In genomic region chr13:114130131-114130707, GRCh38 we compare ENCODE assay signal across 9 cellular contexts. TPM values are rescaled to one million over a fixed set of nuclear protein-coding genes. Genes with fewer than 3 reads are reported as not detected.
DNase-seq lines count a peak whose midpoint lies in the region; ATAC-seq and TF ChIP-seq lines count a peak whose summit lies in the region.
"Had no signal": no experiment of that assay in that cellular context is flagged by ENCODE, and none has a peak within 500 bp of the region (broad histone marks: within the 10 kb centered on the region; RNA-seq: fewer than 3 reads in every experiment).

No MANE protein-coding gene starts in this region.

- H3K4me1 ChIP-seq in heart right ventricle = peaks cover 25 to 62% (median 52%) of the 10 kb centered on the region in 9 donors
- H3K4me1 ChIP-seq in body of pancreas = peaks cover 27% of the 10 kb centered on the region
- H3K4me1 ChIP-seq in mucosa of rectum (ENCODE audit: control insufficient read depth in 2 of 2, insufficient read depth in 2 of 2, low read length in 2 of 2) = peaks cover 23 to 44% of the 10 kb centered on the region in 2 donors

- no peak for TF ChIP-seq POLR2A in body of pancreas (IDR thresholded peaks at IDR 0.05)

- no peaks in the 10 kb centered on the region for H3K27me3 ChIP-seq in heart right ventricle
- no peaks in the 10 kb centered on the region for H3K27me3 ChIP-seq in body of pancreas
- no peaks in the 10 kb centered on the region for H3K27me3 ChIP-seq in mucosa of rectum (ENCODE audit: control insufficient read depth in 2 of 2, insufficient read depth in 2 of 2, low read length in 2 of 2)

- intact Hi-C loops in heart right ventricle (cut with DNase I) = loop anchor here in 3 of 10 donors (5.0 to 10.0 kb wide), 4 partner anchors 63 to 135 kb away; no protein-coding TSS in a partner anchor
- intact Hi-C loops in left cardiac atrium (cut with DNase I) = no loop called here
- intact Hi-C loops in body of pancreas (cut with DNase I) = no loop called here

- peak overlapping the region; percentile 33 to 92 (median 78) for H3K27ac ChIP-seq in heart right ventricle
- H3K27ac ChIP-seq in body of pancreas = peak overlapping the region in 3 of 4 donors; percentile 54 to 68 (median 65)
- peak overlapping the region; percentile 76 to 86 for H3K27ac ChIP-seq in mucosa of rectum (ENCODE audit: low read depth in 2 of 2, low read length in 2 of 2)
- H3K27ac ChIP-seq: KMS-11 had no signal

- peak overlapping the region; percentile 59 to 75 for H3K9ac ChIP-seq in mucosa of rectum (ENCODE audit: low read depth in 1 of 2, low read length in 2 of 2)
- H3K9ac ChIP-seq: KMS-11 had no signal

- H3K36me3 ChIP-seq in heart right ventricle (no peaks in the 10 kb centered on the region), body of pancreas (replicated peaks in 1 of 2; ENCODE audit: insufficient read depth in 1 of 2, low read depth in 2 of 2) (no peaks in the 10 kb centered on the region), mucosa of rectum (ENCODE audit: control insufficient read depth in 2 of 2, insufficient read depth in 2 of 2, low read length in 2 of 2) (no peaks in the 10 kb centered on the region)

- DNase-seq in heart right ventricle = no peak
- DNase-seq in left cardiac atrium = no peak
- DNase-seq in body of pancreas = no peak
- no peak for DNase-seq in SK-N-DZ (ENCODE audit: low spot score)
- DNase-seq in GM19238 (ENCODE audit: insufficient read length, low spot score) = no peak

- TF ChIP-seq CTCF in heart right ventricle (IDR thresholded peaks at IDR 0.05) (no peak), body of pancreas (IDR thresholded peaks at IDR 0.05) (no peak)

- H3K9me3 ChIP-seq in heart right ventricle (no peaks in the 10 kb centered on the region), body of pancreas (no peaks in the 10 kb centered on the region), mucosa of rectum (ENCODE audit: control insufficient read depth in 2 of 2, low read length in 2 of 2) (no peaks in the 10 kb centered on the region)

- peak overlapping the region; percentile 64 to 98 (median 84) for H3K4me3 ChIP-seq in heart right ventricle
- H3K4me3 ChIP-seq in body of pancreas = no peak overlapping the region
- H3K4me3 ChIP-seq in mucosa of rectum (ENCODE audit: low read length in 2 of 2) = peak overlapping the region; percentile 68 to 84

- no peak for ATAC-seq in heart right ventricle
- no peak for ATAC-seq in left cardiac atrium
- no peak for ATAC-seq in body of pancreas
- no peak for ATAC-seq in HG02763 (IDR thresholded peaks at IDR 0.05; ENCODE audit: unreplicated experiment)
- no peak for ATAC-seq in HG03196 (IDR thresholded peaks at IDR 0.05; ENCODE audit: unreplicated experiment)

- 63 to 75% methylated on average over 13 of the region's 13 CpGs for WGBS in heart right ventricle, 2 donors
- WGBS in body of pancreas, 2 donors = 29 to 46% methylated on average over 5 to 13 of the region's 13 CpGs

RNA-seq across cellular contexts. Expression of gene RASA3, which starts 2.2 kb away (rescaled TPM):
- total RNA-seq in heart right ventricle = 10 to 100 TPM in 7 of 10 donors, 1 to 10 TPM in 3; 7.3 to 16.9 (median 10.6) TPM
- polyA plus RNA-seq in heart right ventricle = 1 to 10 TPM; 6.8 to 7.3 TPM
- total RNA-seq in left cardiac atrium = 10 to 100 TPM; 19.9 to 20.1 TPM
- total RNA-seq in body of pancreas = 10 to 100 TPM; 10.2 to 19.2 TPM
- 14.5 and 15.7 TPM in 2 replicates for polyA plus RNA-seq in SK-N-DZ (2014; cell fraction: cytosol; rRNA removed)
- 14.6 and 15.5 TPM in 2 replicates for polyA plus RNA-seq in SK-N-DZ (2014; cell fraction: nucleus; rRNA removed)

RNA-seq across cellular contexts. Expression of gene CFAP97D2, which starts 48.8 kb away (rescaled TPM):
- total RNA-seq in heart right ventricle (not detected), left cardiac atrium (not detected), body of pancreas (not detected)
- polyA plus RNA-seq in heart right ventricle = not detected
- not detected in 2 replicates for polyA plus RNA-seq in SK-N-DZ (2014; cell fraction: cytosol; rRNA removed)
- polyA plus RNA-seq in SK-N-DZ (2014; cell fraction: nucleus; rRNA removed) = not detected in 2 replicates

Comparison
In these comparisons a context has a peak if more than half of its experiments do, and no peak if none do; other contexts are left out.
1. H3K4me3 ChIP-seq: peak in heart right ventricle (10 of 10) and mucosa of rectum (2 of 2); none in body of pancreas (0 of 2).
2. Peak in every context shown above with its lines, with median percentiles within 50 percentile points of each other: H3K27ac ChIP-seq.